In the genomic region with DNA sequence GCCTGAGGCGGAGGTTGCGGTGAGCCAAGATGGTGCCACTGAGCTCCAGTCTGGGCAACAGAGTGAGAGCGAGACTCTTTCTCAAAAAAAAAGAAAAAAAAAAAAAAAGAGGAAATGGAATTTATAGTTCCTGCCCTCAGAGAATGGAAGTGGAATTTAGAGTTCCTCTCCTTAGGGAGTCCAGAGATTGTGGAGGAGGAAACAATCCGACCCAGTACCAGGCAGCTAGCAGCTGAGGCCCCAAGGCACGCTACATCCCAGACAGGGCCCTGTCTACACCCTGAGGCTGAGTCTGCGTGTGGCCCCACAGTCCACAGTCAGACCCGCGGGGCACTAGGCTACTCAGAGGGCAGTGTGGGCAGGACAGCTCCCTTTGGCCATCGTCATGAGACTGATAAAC, we compare ENCODE assay signal across 25 cellular contexts. TPM values are rescaled to one million over a fixed set of nuclear protein-coding genes. Genes with fewer than 3 reads are reported as not detected.
DNase-seq lines count a peak whose midpoint lies in the region; ATAC-seq and TF ChIP-seq lines count a peak whose summit lies in the region.
"Had no signal": no experiment of that assay in that cellular context is flagged by ENCODE, and none has a peak within 500 bp of the region (broad histone marks: within the 10 kb centered on the region; RNA-seq: fewer than 3 reads in every experiment).

No MANE protein-coding gene starts in this region.

- intact Hi-C loops in Right ventricle myocardium superior (cut with DNase I), result loop anchor here (5.0 kb wide), 1 partner anchor 41 kb away; no protein-coding TSS in a partner anchor

- H3K9me3 Mint-ChIP-seq in chondrocyte (ENCODE audit: low read depth), result no peaks in the 10 kb centered on the region
- H3K9me3 Mint-ChIP-seq: activated T-cell treated with anti-CD3 and anti-CD28 coated beads, Interleukin-2, amount 50 U/mL, for 72 hours had no signal

- no peak overlapping the region for H3K4me3 Mint-ChIP-seq in chondrocyte (ENCODE audit: unreplicated experiment)

- H3K36me3 ChIP-seq in right atrium auricular region (peaks cover 34% of the 10 kb centered on the region), stomach smooth muscle (ENCODE audit: control insufficient read depth in 2 of 2, insufficient read depth in 2 of 2, low read length in 2 of 2) (peaks cover 17 to 23% of the 10 kb centered on the region in 2 donors)
- H3K36me3 ChIP-seq: prostate gland had no signal

- H3K9me3 ChIP-seq in right atrium auricular region (no peaks in the 10 kb centered on the region), stomach smooth muscle (ENCODE audit: control insufficient read depth in 2 of 2, low read length in 2 of 2) (no peaks in the 10 kb centered on the region)
- H3K9me3 ChIP-seq: ascending aorta, left lung, mucosa of descending colon, prostate gland, transverse colon had no signal

- H3K36me3 Mint-ChIP-seq in chondrocyte (ENCODE audit: low read depth), result peaks cover 9% of the 10 kb centered on the region

- H3K4me1 Mint-ChIP-seq in chondrocyte (ENCODE audit: low read depth), result peaks cover 30% of the 10 kb centered on the region

- H3K27me3 ChIP-seq in right atrium auricular region (no peaks in the 10 kb centered on the region), stomach smooth muscle (ENCODE audit: control insufficient read depth in 1 of 2, insufficient read depth in 2 of 2, low read length in 2 of 2) (no peaks in the 10 kb centered on the region)
- H3K27me3 ChIP-seq: ascending aorta, left lung, transverse colon had no signal

- TF ChIP-seq CTCF in right atrium auricular region (IDR thresholded peaks at IDR 0.05), result no peak
- TF ChIP-seq CTCF in NB4 (IDR thresholded peaks at IDR 0.05; ENCODE audit: low read depth, low read length), result no peak
- TF ChIP-seq CTCF in chondrocyte (IDR thresholded peaks at IDR 0.05), result no peak

- DNase-seq in right atrium auricular region (ENCODE audit: low spot score) (no peak), Right ventricle myocardium superior (no peak), NB4 (ENCODE audit: low read depth) (peak; percentile 38), chondrocyte (ENCODE audit: low spot score) (no peak), germinal center (ENCODE audit: low spot score) (no peak)
- DNase-seq: activated naive CD4-positive, alpha-beta T cell treated with anti-CD3 and anti-CD28 coated beads, Interleukin-2, amount 50 U/mL, for 16 hours; activated T-cell treated with anti-CD3 and anti-CD28 coated beads, Interleukin-2, amount 50 U/mL, for 72 hours; DND-41; effector memory CD4-positive, alpha-beta T cell; glutamatergic neuron; left lung; MM.1S; mucosa of descending colon; NCI-H1694 treated with DMSO at 0.1 percent for 48 hours; small intestine; stimulated activated CD4-positive, alpha-beta T cell treated with anti-CD3 and anti-CD28 coated beads, Interleukin-4, amount 100 ng/mL, for 1 hour; stimulated activated naive CD8-positive, alpha-beta T cell treated with anti-CD3 and anti-CD28 coated beads, Interleukin-15, Interleukin-2, amounts not matched to agents 100 U/mL and 50 U/mL, for 24 hours; transverse colon had no signal

- peaks cover 0 to 41% of the 10 kb centered on the region in 2 donors for H3K4me1 ChIP-seq in right atrium auricular region
- peaks cover 41% of the 10 kb centered on the region for H3K4me1 ChIP-seq in stomach smooth muscle (ENCODE audit: control insufficient read depth, insufficient read depth, low read length)

- H3K27ac Mint-ChIP-seq in chondrocyte (ENCODE audit: unreplicated experiment), result peak overlapping the region; percentile 36
- H3K27ac Mint-ChIP-seq: activated T-cell treated with anti-CD3 and anti-CD28 coated beads, Interleukin-2, amount 50 U/mL, for 72 hours had no signal

- ATAC-seq in Right ventricle myocardium superior (ENCODE audit: poor library complexity), result no peak
- ATAC-seq in HG02759 (IDR thresholded peaks at IDR 0.05; ENCODE audit: unreplicated experiment), result no peak
- no peak for ATAC-seq in HG02610 (IDR thresholded peaks at IDR 0.05; ENCODE audit: unreplicated experiment)
- ATAC-seq: activated T-cell treated with anti-CD3 and anti-CD28 coated beads, Interleukin-2, amount 50 U/mL, for 72 hours; esophagus mucosa; left lung; mucosa of descending colon; Panc1; stimulated activated naive CD8-positive, alpha-beta T cell treated with anti-CD3 and anti-CD28 coated beads, Interleukin-15, Interleukin-2, amounts not matched to agents 100 U/mL and 50 U/mL, for 24 hours had no signal

- no peak for TF ChIP-seq POLR2A in NB4 (IDR thresholded peaks at IDR 0.05; ENCODE audit: extremely low read depth, insufficient read length)

- no peak overlapping the region for H3K4me3 ChIP-seq in right atrium auricular region
- no peak overlapping the region for H3K4me3 ChIP-seq in NB4 (ENCODE audit: low read depth, low read length)
- no peak overlapping the region for H3K4me3 ChIP-seq in stomach smooth muscle (ENCODE audit: low read length in 2 of 2)
- H3K4me3 ChIP-seq: ascending aorta, left lung, mucosa of descending colon, prostate gland, transverse colon had no signal

- H3K27me3 Mint-ChIP-seq in chondrocyte (ENCODE audit: low read depth), result no peaks in the 10 kb centered on the region

- H3K9ac ChIP-seq in stomach smooth muscle (ENCODE audit: low read length in 2 of 2), result no peak overlapping the region

- peak overlapping the region; percentile 95 for H3K27ac ChIP-seq in right atrium auricular region
- H3K27ac ChIP-seq in stomach smooth muscle (ENCODE audit: low read length), result peak overlapping the region; percentile 97
- H3K27ac ChIP-seq: ascending aorta had no signal

RNA-seq across cellular contexts. Expression of gene MFN2, which starts 2.0 kb away (rescaled TPM):
- 100 to 1,000 TPM; 367 to 466 TPM for total RNA-seq in right atrium auricular region
- 648 TPM for total RNA-seq in Right ventricle myocardium superior
- total RNA-seq in chondrocyte, result 53.1 to 68.8 TPM (median 56.6 TPM) in 3 replicates

RNA-seq across cellular contexts. Expression of gene MIIP, which starts 41.0 kb away (rescaled TPM):
- 10 to 100 TPM; 19.1 to 31.0 TPM for total RNA-seq in right atrium auricular region
- 14.6 TPM for total RNA-seq in Right ventricle myocardium superior
- 14.5 to 17.8 TPM (median 17.7 TPM) in 3 replicates for total RNA-seq in chondrocyte

RNA-seq across cellular contexts. Expression of gene PLOD1, which starts 43.8 kb away (rescaled TPM):
- total RNA-seq in right atrium auricular region (10 to 100 TPM; 56.1 to 58.1 TPM), Right ventricle myocardium superior (66.1 TPM), chondrocyte (344 to 509 TPM (median 477 TPM) in 3 replicates)

RNA-seq across cellular contexts. Expression of gene KIAA2013, which starts 52.1 kb away (rescaled TPM):
- 10 to 100 TPM; 70.8 to 73.2 TPM for total RNA-seq in right atrium auricular region
- 31.6 TPM for total RNA-seq in Right ventricle myocardium superior
- total RNA-seq in chondrocyte, result 46.3 to 51.4 TPM (median 47.6 TPM) in 3 replicates
